In genomic region chr22:32577591-32577990, GRCh38 we compare ENCODE assay signal across 19 cellular contexts.
A peak's percentile ranks its signal among the peaks of the same experiment; 100 is the strongest.
DNase-seq lines count a peak whose midpoint lies in the region; ATAC-seq, FAIRE-seq and TF ChIP-seq lines count a peak whose summit lies in the region.
"Had no signal": no experiment of that assay in that cellular context is flagged by ENCODE, and none has a peak within 500 bp of the region (broad histone marks: within the 10 kb centered on the region; RNA-seq: fewer than 3 reads in every experiment).

No MANE protein-coding gene starts in this region.

- H2BK15ac ChIP-seq in IMR-90 (ENCODE audit: low read depth, low read length) = peak overlapping the region; percentile 54; the same call in 1 of the 3 replicates
- no peak overlapping the region for H2BK15ac ChIP-seq in H1 (ENCODE audit: low read length)

- H2AFZ ChIP-seq in IMR-90 (replicated peaks; ENCODE audit: low read length, poor library complexity) (no peak overlapping the region), H1 (ENCODE audit: low read length) (no peak overlapping the region)
- H2AFZ ChIP-seq: GM23248 had no signal

- H3K36me3 ChIP-seq in IMR-90 (ENCODE audit: control insufficient read depth, insufficient read depth, low read length) (no peaks in the 10 kb centered on the region), H1 (ENCODE audit: control insufficient read depth in 2 of 4, insufficient read depth in 4 of 4, low read length in 3 of 4) (no peaks in the 10 kb centered on the region), upper lobe of left lung (no peaks in the 10 kb centered on the region)
- H3K36me3 ChIP-seq: BLaER1 had no signal

- H3K27me3 ChIP-seq in IMR-90 (ENCODE audit: control insufficient read depth, insufficient read depth, low read length) = peaks cover 31% of the 10 kb centered on the region
- H3K27me3 ChIP-seq in H1 (replicated peaks in 1 of 4; ENCODE audit: control insufficient read depth in 3 of 4, extremely low read depth in 1 of 4, insufficient read depth in 3 of 4, low read length in 3 of 4) = peaks cover 0 to 5% (median 0%) of the 10 kb centered on the region in 4 experiments; a peak in 2 of 7 replicates
- H3K27me3 ChIP-seq in upper lobe of left lung = no peaks in the 10 kb centered on the region
- H3K27me3 ChIP-seq: BLaER1 had no signal

- no peak for TF ChIP-seq CTCF in IMR-90 (conservative IDR thresholded peaks at IDR 0.05; ENCODE audit: low read depth, low read length)
- no peak for TF ChIP-seq CTCF in H1 (IDR thresholded peaks at IDR 0.05; ENCODE audit: control extremely low read depth in 1 of 3, insufficient read depth in 1 of 3, low read depth in 1 of 3, low read length in 3 of 3)
- TF ChIP-seq CTCF in upper lobe of left lung (IDR thresholded peaks at IDR 0.05) = no peak

- H3K4me1 Mint-ChIP-seq in activated T-cell treated with anti-CD3 and anti-CD28 coated beads, Interleukin-2, amount 50 U/mL, for 72 hours (ENCODE audit: low read depth) = peaks cover 17% of the 10 kb centered on the region

- H3K23me2 ChIP-seq in H1 (ENCODE audit: low read depth, low read length) = no peaks in the 10 kb centered on the region

- peaks cover 8% of the 10 kb centered on the region for H3K4me1 ChIP-seq in IMR-90 (ENCODE audit: control insufficient read depth, insufficient read depth, low read length)
- H3K4me1 ChIP-seq in H1 (replicated peaks in 1 of 4; ENCODE audit: control insufficient read depth in 3 of 4, insufficient read depth in 4 of 4, low read length in 3 of 4) = no peaks in the 10 kb centered on the region
- H3K4me1 ChIP-seq in upper lobe of left lung = peaks cover 9 to 22% (median 17%) of the 10 kb centered on the region in 4 donors
- H3K4me1 ChIP-seq: BLaER1 had no signal

- no peak for FAIRE-seq in H1 (lab: Jason Lieb, UNC)
- no peak for FAIRE-seq in frontal cortex (lab: Jason Lieb, UNC)
- FAIRE-seq: GM12878, H54, HepG2 had no signal

- H3K18ac ChIP-seq in IMR-90 (ENCODE audit: low read depth, low read length) (no peak overlapping the region), H1 (ENCODE audit: extremely low read depth, low read length) (no peak overlapping the region; the same call in 1 of the 2 replicates)

- no peak overlapping the region for H2BK120ac ChIP-seq in IMR-90 (ENCODE audit: low read depth, low read length)
- no peak overlapping the region for H2BK120ac ChIP-seq in H1 (replicated peaks; ENCODE audit: low read depth, low read length)

- H3K56ac ChIP-seq in IMR-90 (ENCODE audit: extremely low read depth, insufficient read depth, low read length) = no peak overlapping the region
- no peak overlapping the region for H3K56ac ChIP-seq in H1 (replicated peaks; ENCODE audit: insufficient read length, low read depth, low read length)

- H3K27me3 Mint-ChIP-seq in activated T-cell treated with anti-CD3 and anti-CD28 coated beads, Interleukin-2, amount 50 U/mL, for 72 hours (ENCODE audit: low read depth) = peaks cover 7% of the 10 kb centered on the region

- no peak overlapping the region for H3K4me3 Mint-ChIP-seq in activated T-cell treated with anti-CD3 and anti-CD28 coated beads, Interleukin-2, amount 50 U/mL, for 72 hours
- H3K4me3 Mint-ChIP-seq: CD8-positive, alpha-beta T cell had no signal

- no peak overlapping the region for H2BK12ac ChIP-seq in H1 (ENCODE audit: low read depth, low read length)

- H2BK20ac ChIP-seq in IMR-90 (ENCODE audit: low read depth, low read length) = no peak overlapping the region
- H2BK20ac ChIP-seq in H1 (ENCODE audit: low read length) = no peak overlapping the region

- DNase-seq in activated T-cell treated with anti-CD3 and anti-CD28 coated beads, Interleukin-2, amount 50 U/mL, for 72 hours = no peak
- DNase-seq in activated T-cell treated with anti-CD3 and anti-CD28 coated beads, Interleukin-2, amount 50 U/mL, for 1 hour = no peak
- DNase-seq in IMR-90 (no peak), H1 (ENCODE audit: low read depth in 1 of 2, low spot score in 2 of 2) (no peak), upper lobe of left lung (no peak), HuH-7 (ENCODE audit: low spot score) (no peak), frontal cortex (ENCODE audit: low spot score in 2 of 2) (no peak)
- DNase-seq: 8988T; CD8-positive, alpha-beta T cell; DMS53; DND-41; EL; GM23248 had no signal

- H3K14ac ChIP-seq in IMR-90 (replicated peaks; ENCODE audit: low read depth, low read length) (no peak overlapping the region; the same call in 1 of the 2 replicates), H1 (ENCODE audit: insufficient read length) (no peak overlapping the region)

- no peaks in the 10 kb centered on the region for H3K36me3 Mint-ChIP-seq in activated T-cell treated with anti-CD3 and anti-CD28 coated beads, Interleukin-2, amount 50 U/mL, for 72 hours (ENCODE audit: insufficient read depth in 2 of 2)
- H3K36me3 Mint-ChIP-seq: CD8-positive, alpha-beta T cell had no signal

- H3K4me3 ChIP-seq in IMR-90 (ENCODE audit: insufficient read depth, low read depth, low read length) (no peak overlapping the region), H1 (ENCODE audit: extremely low read depth in 1 of 4, insufficient read depth in 2 of 4, low read depth in 3 of 4, low read length in 4 of 4) (no peak overlapping the region), upper lobe of left lung (no peak overlapping the region)
- H3K4me3 ChIP-seq: BLaER1, GM12878, GM23248 had no signal

- 67% methylated on average over 1 of the region's 2 CpGs; no CpG with 5 or more reads in 1 of the 2 experiments for WGBS in IMR-90 (ENCODE audit: extremely low coverage in 2 of 2, insufficient read length in 1 of 2), 2 experiments
- WGBS in H1 (ENCODE audit: extremely low coverage in 1 of 2, insufficient coverage in 1 of 2, insufficient read length in 1 of 2, insufficient replicate concordance in 2 of 2, low coverage in 1 of 2, low lambda C conversion rate in 2 of 2, missing lambda C conversion rate in 1 of 2), 2 experiments = 82% methylated on average over 2 of the region's 2 CpGs; no CpG with 5 or more reads in 1 of the 2 experiments
- 82 to 94% methylated on average over 2 of the region's 2 CpGs for WGBS in upper lobe of left lung, 2 donors

- TF ChIP-seq POLR2A in IMR-90 (IDR thresholded peaks at IDR 0.05; ENCODE audit: low read depth, low read length) (no peak), H1 (IDR thresholded peaks at IDR 0.05; ENCODE audit: control extremely low read depth in 1 of 2, low read depth in 2 of 2, low read length in 2 of 2) (no peak), upper lobe of left lung (IDR thresholded peaks at IDR 0.05) (no peak)

- BruUV-seq in IMR-90 (replicated peaks; lab: Mats Ljungman, UMichigan) = no TSS peak

- TF ChIP-seq RAD21 in IMR-90 (IDR thresholded peaks at IDR 0.05; ENCODE audit: low read length) (no peak), H1 (IDR thresholded peaks at IDR 0.05 in 1 of 2, conservative IDR thresholded peaks at IDR 0.05 in 1 of 2; ENCODE audit: low read depth in 2 of 2, low read length in 2 of 2) (no peak)

- H3K79me1 ChIP-seq in IMR-90 (ENCODE audit: low read depth in 1 of 2, low read length in 2 of 2) = no peaks in the 10 kb centered on the region
- no peaks in the 10 kb centered on the region for H3K79me1 ChIP-seq in H1 (ENCODE audit: low read depth, low read length)

- no peak overlapping the region for H4K5ac ChIP-seq in IMR-90 (ENCODE audit: low read depth, low read length)
- H4K5ac ChIP-seq in H1 (ENCODE audit: insufficient read length, low read depth, low read length) = no peak overlapping the region

- H2AK5ac ChIP-seq in IMR-90 (ENCODE audit: low read depth, low read length) (peak overlapping the region; percentile 53; the same call in 1 of the 2 replicates), H1 (ENCODE audit: low read depth, low read length) (0 out of 2 replicates have a peak overlapping the region, but pooled peaks have one; percentile 86)

- H3K4me2 ChIP-seq in IMR-90 (ENCODE audit: low read depth, low read length) (no peak overlapping the region), H1 (ENCODE audit: insufficient read depth in 1 of 2, low read depth in 2 of 2, low read length in 2 of 2) (no peak overlapping the region)
- H3K4me2 ChIP-seq: BLaER1 had no signal

- no peak overlapping the region for H3K4ac ChIP-seq in IMR-90 (ENCODE audit: low read depth, low read length)
- no peak overlapping the region for H3K4ac ChIP-seq in H1 (replicated peaks; ENCODE audit: insufficient read length, low read depth, low read length)

- dilution Hi-C loops in IMR-90 (cut with HindIII; ENCODE audit: low sequenced_read_pairs, unreplicated experiment) = no loop called here

- H3K9me3 Mint-ChIP-seq in activated T-cell treated with anti-CD3 and anti-CD28 coated beads, Interleukin-2, amount 50 U/mL, for 72 hours = peaks cover 0 to 3% of the 10 kb centered on the region in 2 donors
- H3K9me3 Mint-ChIP-seq: CD8-positive, alpha-beta T cell had no signal

- H2BK5ac ChIP-seq in IMR-90 (ENCODE audit: low read depth, low read length, poor library complexity, severe bottlenecking) = no peak overlapping the region
- no peak overlapping the region for H2BK5ac ChIP-seq in H1 (ENCODE audit: low read depth, low read length)

- H3K23ac ChIP-seq in IMR-90 (ENCODE audit: low read depth, low read length) (no peak overlapping the region), H1 (ENCODE audit: insufficient read length) (no peak overlapping the region)

- no peaks in the 10 kb centered on the region for H4K20me1 ChIP-seq in IMR-90 (ENCODE audit: insufficient read depth, low read length)
- H4K20me1 ChIP-seq in H1 (replicated peaks in 1 of 2; ENCODE audit: control insufficient read depth in 1 of 2, insufficient read depth in 2 of 2, low read length in 2 of 2) = peaks cover 0 to 4% of the 10 kb centered on the region in 2 experiments
- H4K20me1 ChIP-seq: BLaER1 had no signal

- H2AK9ac ChIP-seq in IMR-90 (replicated peaks; ENCODE audit: low read depth, low read length, poor library complexity) = no peak overlapping the region

- in situ Hi-C loops in IMR-90 (cut with MboI; ENCODE audit: low sequenced_read_pairs) = no loop called here

- no peaks in the 10 kb centered on the region for H3K79me2 ChIP-seq in H1 (ENCODE audit: control insufficient read depth in 1 of 2, insufficient read depth in 2 of 2, low read length in 2 of 2)

- H3K9me1 ChIP-seq in IMR-90 (ENCODE audit: insufficient read depth, low read length) = peaks cover 3% of the 10 kb centered on the region; the same call in 1 of the 2 replicates

- TF ChIP-seq EP300 in H1 (IDR thresholded peaks at IDR 0.05; ENCODE audit: borderline replicate concordance in 1 of 2, low read depth in 2 of 2, low read length in 2 of 2) (no peak), upper lobe of left lung (IDR thresholded peaks at IDR 0.05) (no peak)

- CTCF ChIA-PET in IMR-90 (lab: Yijun Ruan, JAX) (interaction anchor here (1.0 kb wide), 1 partner anchor 219 kb away, joined by 3 read pairs; no protein-coding TSS in a partner anchor), H1 (lab: Charles Lee; ENCODE audit: partially characterized antibody) (interaction anchor here (0.8 kb wide), 1 partner anchor 10 kb away, joined by 3 read pairs; no protein-coding TSS in a partner anchor)

- H3K9ac ChIP-seq in IMR-90 (ENCODE audit: low read depth, low read length) (no peak overlapping the region), H1 (replicated peaks in 1 of 4; ENCODE audit: extremely low read depth in 1 of 4, low read depth in 3 of 4, low read length in 3 of 4) (no peak overlapping the region)
- H3K9ac ChIP-seq: BLaER1, GM23248 had no signal

- POLR2A ChIA-PET in IMR-90 (lab: Charles Lee; ENCODE audit: unreplicated experiment) = no interaction called here
- POLR2A ChIA-PET in H1 (lab: Charles Lee; ENCODE audit: partially characterized antibody) = interaction anchor here (1.3 kb wide), 1 partner anchor 109 kb away, joined by 3 read pairs; no protein-coding TSS in a partner anchor

- H3K27ac ChIP-seq in IMR-90 (ENCODE audit: insufficient read depth, low read length) (no peak overlapping the region), H1 (ENCODE audit: low read depth, low read length) (no peak overlapping the region), upper lobe of left lung (peak overlapping the region in 3 of 4 donors; percentile 32 to 82 (median 52))
- H3K27ac ChIP-seq: BLaER1, GM23248 had no signal

- peak overlapping the region; percentile 20 for H3K27ac Mint-ChIP-seq in activated T-cell treated with anti-CD3 and anti-CD28 coated beads, Interleukin-2, amount 50 U/mL, for 72 hours
- H3K27ac Mint-ChIP-seq: CD8-positive, alpha-beta T cell had no signal

- no peak overlapping the region for H4K8ac ChIP-seq in IMR-90 (ENCODE audit: low read depth in 2 of 2, low read length in 2 of 2)
- H4K8ac ChIP-seq in H1 (ENCODE audit: extremely low read depth, insufficient read depth, low read length) = no peak overlapping the region

- no peak for ATAC-seq in activated T-cell treated with anti-CD3 and anti-CD28 coated beads, Interleukin-2, amount 50 U/mL, for 72 hours (replicated peaks in 1 of 2)
- ATAC-seq in IMR-90 (ENCODE audit: low read depth) (no peak), upper lobe of left lung (ENCODE audit: low FRiP score in 2 of 2) (peak in 1 of 2 donors; percentile 21), HG03432 (IDR thresholded peaks at IDR 0.05; ENCODE audit: unreplicated experiment) (no peak)
- ATAC-seq: CD8-positive, alpha-beta T cell; GM12878; HCT116; HepG2 had no signal

- intact Hi-C loops in IMR-90 (cut with micrococcal nuclease) = no loop called here

- H4K91ac ChIP-seq in IMR-90 (ENCODE audit: insufficient read depth, low read depth, low read length) (no peak overlapping the region), H1 (replicated peaks; ENCODE audit: insufficient read length, low read length) (no peak overlapping the region)

- H3K9me3 ChIP-seq in IMR-90 (ENCODE audit: control insufficient read depth, insufficient read depth, low read length) = no peaks in the 10 kb centered on the region
- no peaks in the 10 kb centered on the region for H3K9me3 ChIP-seq in H1 (ENCODE audit: insufficient read depth in 2 of 2, low read depth in 1 of 2, low read length in 1 of 2)
- H3K9me3 ChIP-seq in upper lobe of left lung = no peaks in the 10 kb centered on the region
- H3K9me3 ChIP-seq: BLaER1 had no signal

Comparison
In these comparisons a context has a peak if more than half of its experiments do, and no peak if none do; other contexts are left out.
1. H3K27ac ChIP-seq: peak in upper lobe of left lung (3 of 4); none in IMR-90 (single experiment) and H1 (single experiment).